8 cellular contexts compared by ENCODE assay signal in genomic region chr20:41138217-41138526, GRCh38.
DNase-seq lines count a peak whose midpoint lies in the region; ATAC-seq and TF ChIP-seq lines count a peak whose summit lies in the region.

No MANE protein-coding gene starts in this region.

- H3K27ac ChIP-seq in KMS-11 (no peak overlapping the region), mucosa of rectum (ENCODE audit: low read depth in 2 of 2, low read length in 2 of 2) (peak overlapping the region; percentile 75 to 95)

- peaks cover 71% of the 10 kb centered on the region for H3K4me1 Mint-ChIP-seq in central memory CD8-positive, alpha-beta T cell

- no peak overlapping the region; the same call in 1 of the 2 replicates for H2AFZ ChIP-seq in KMS-11 (ENCODE audit: low read depth)

- ATAC-seq in central memory CD8-positive, alpha-beta T cell (replicated peaks; ENCODE audit: extremely low read depth, poor library complexity, severe bottlenecking), result peak; percentile 0
- no peak for ATAC-seq in GM18505 (IDR thresholded peaks at IDR 0.05; ENCODE audit: unreplicated experiment)

- POLR2A ChIA-PET in AG04449 (lab: Yijun Ruan, JAX), result no interaction called here

- TF ChIP-seq CTCF in AG04449 (IDR thresholded peaks at IDR 0.05; ENCODE audit: insufficient read depth, low read length, missing control alignments) (no peak), KMS-11 (conservative IDR thresholded peaks at IDR 0.05; ENCODE audit: low read depth, low read length) (no peak)

- H3K36me3 ChIP-seq in KMS-11 (ENCODE audit: insufficient read depth) (no peaks in the 10 kb centered on the region), mucosa of rectum (ENCODE audit: control insufficient read depth in 2 of 2, insufficient read depth in 2 of 2, low read length in 2 of 2) (no peaks in the 10 kb centered on the region)

- CTCF ChIA-PET in AG04449 (lab: Yijun Ruan, JAX), result interaction anchor here (1.5 to 2.9 kb wide), 5 partner anchors 43 to 202 kb away, joined by 4 to 7 read pairs (median 7); partner anchors contain the start of gene LPIN3

- no peak for TF ChIP-seq POLR2A in GM18505 (IDR thresholded peaks at IDR 0.05; ENCODE audit: borderline replicate concordance, extremely low read depth, insufficient read depth, insufficient read length)

- H3K27me3 ChIP-seq in KMS-11 (ENCODE audit: insufficient read depth, low read depth) (no peaks in the 10 kb centered on the region), mucosa of rectum (ENCODE audit: control insufficient read depth in 2 of 2, insufficient read depth in 2 of 2, low read length in 2 of 2) (no peaks in the 10 kb centered on the region)

- peak overlapping the region; percentile 91 for H3K4me3 Mint-ChIP-seq in central memory CD8-positive, alpha-beta T cell

- H3K4me3 ChIP-seq in AG04449 (ENCODE audit: low read depth, low read length), result peak overlapping the region; percentile 75
- H3K4me3 ChIP-seq in KMS-11 (IDR thresholded peaks at IDR 0.05; ENCODE audit: insufficient read depth, low read depth, low read length), result no peak overlapping the region
- peak overlapping the region; percentile 75 to 83 for H3K4me3 ChIP-seq in mucosa of rectum (ENCODE audit: low read length in 2 of 2)

- H3K9ac ChIP-seq in KMS-11, result peak overlapping the region; percentile 62; the same call in 1 of the 2 replicates
- peak overlapping the region; percentile 70 to 80 for H3K9ac ChIP-seq in mucosa of rectum (ENCODE audit: low read depth in 1 of 2, low read length in 2 of 2)

- H3K9me3 ChIP-seq in mucosa of rectum (ENCODE audit: control insufficient read depth in 2 of 2, low read length in 2 of 2), result no peaks in the 10 kb centered on the region

- H3K4me2 ChIP-seq in KMS-11, result peak overlapping the region; percentile 91

- H3K36me3 Mint-ChIP-seq in central memory CD8-positive, alpha-beta T cell (ENCODE audit: insufficient read depth), result peaks cover 15% of the 10 kb centered on the region

- H3K9me3 Mint-ChIP-seq in central memory CD8-positive, alpha-beta T cell, result no peaks in the 10 kb centered on the region

- no peaks in the 10 kb centered on the region for H4K20me1 ChIP-seq in KMS-11 (ENCODE audit: insufficient read depth)

- no peaks in the 10 kb centered on the region for H3K27me3 Mint-ChIP-seq in central memory CD8-positive, alpha-beta T cell

- DNase-seq in AG04449 (ENCODE audit: low read depth, low spot score) (no peak), kidney glomerular epithelial cell (lab: John Stamatoyannopoulos, UW) (no peak), DMS79 treated with DMSO at 0.1 percent for 48 hours (lab: John Stamatoyannopoulos, UW) (no peak), amygdala (lab: John Stamatoyannopoulos, UW) (no peak)
- no peak for DNase-seq in central memory CD8-positive, alpha-beta T cell (ENCODE audit: low spot score in 2 of 2)

- H3K79me2 ChIP-seq in KMS-11 (ENCODE audit: insufficient read depth, low read depth), result no peaks in the 10 kb centered on the region; the same call in 1 of the 2 replicates

- H3K27ac Mint-ChIP-seq in central memory CD8-positive, alpha-beta T cell (ENCODE audit: low read depth), result peak overlapping the region; percentile 93

- H3K4me1 ChIP-seq in KMS-11 (ENCODE audit: low read depth, poor library complexity, severe bottlenecking) (no peaks in the 10 kb centered on the region), mucosa of rectum (ENCODE audit: control insufficient read depth in 2 of 2, insufficient read depth in 2 of 2, low read length in 2 of 2) (peaks cover 22 to 29% of the 10 kb centered on the region in 2 donors)
